1 cellular context compared by ENCODE assay signal in genomic region chr1:18583326-18583941, GRCh38.
TF ChIP-seq lines count a peak whose summit lies in the region.

No MANE protein-coding gene starts in this region.

TF ChIP-seq in GM23338, 12 proteins besides CTCF, POLR2A, EP300 and RAD21 (continued from another document):
- TF ChIP-seq, protein P1, sequence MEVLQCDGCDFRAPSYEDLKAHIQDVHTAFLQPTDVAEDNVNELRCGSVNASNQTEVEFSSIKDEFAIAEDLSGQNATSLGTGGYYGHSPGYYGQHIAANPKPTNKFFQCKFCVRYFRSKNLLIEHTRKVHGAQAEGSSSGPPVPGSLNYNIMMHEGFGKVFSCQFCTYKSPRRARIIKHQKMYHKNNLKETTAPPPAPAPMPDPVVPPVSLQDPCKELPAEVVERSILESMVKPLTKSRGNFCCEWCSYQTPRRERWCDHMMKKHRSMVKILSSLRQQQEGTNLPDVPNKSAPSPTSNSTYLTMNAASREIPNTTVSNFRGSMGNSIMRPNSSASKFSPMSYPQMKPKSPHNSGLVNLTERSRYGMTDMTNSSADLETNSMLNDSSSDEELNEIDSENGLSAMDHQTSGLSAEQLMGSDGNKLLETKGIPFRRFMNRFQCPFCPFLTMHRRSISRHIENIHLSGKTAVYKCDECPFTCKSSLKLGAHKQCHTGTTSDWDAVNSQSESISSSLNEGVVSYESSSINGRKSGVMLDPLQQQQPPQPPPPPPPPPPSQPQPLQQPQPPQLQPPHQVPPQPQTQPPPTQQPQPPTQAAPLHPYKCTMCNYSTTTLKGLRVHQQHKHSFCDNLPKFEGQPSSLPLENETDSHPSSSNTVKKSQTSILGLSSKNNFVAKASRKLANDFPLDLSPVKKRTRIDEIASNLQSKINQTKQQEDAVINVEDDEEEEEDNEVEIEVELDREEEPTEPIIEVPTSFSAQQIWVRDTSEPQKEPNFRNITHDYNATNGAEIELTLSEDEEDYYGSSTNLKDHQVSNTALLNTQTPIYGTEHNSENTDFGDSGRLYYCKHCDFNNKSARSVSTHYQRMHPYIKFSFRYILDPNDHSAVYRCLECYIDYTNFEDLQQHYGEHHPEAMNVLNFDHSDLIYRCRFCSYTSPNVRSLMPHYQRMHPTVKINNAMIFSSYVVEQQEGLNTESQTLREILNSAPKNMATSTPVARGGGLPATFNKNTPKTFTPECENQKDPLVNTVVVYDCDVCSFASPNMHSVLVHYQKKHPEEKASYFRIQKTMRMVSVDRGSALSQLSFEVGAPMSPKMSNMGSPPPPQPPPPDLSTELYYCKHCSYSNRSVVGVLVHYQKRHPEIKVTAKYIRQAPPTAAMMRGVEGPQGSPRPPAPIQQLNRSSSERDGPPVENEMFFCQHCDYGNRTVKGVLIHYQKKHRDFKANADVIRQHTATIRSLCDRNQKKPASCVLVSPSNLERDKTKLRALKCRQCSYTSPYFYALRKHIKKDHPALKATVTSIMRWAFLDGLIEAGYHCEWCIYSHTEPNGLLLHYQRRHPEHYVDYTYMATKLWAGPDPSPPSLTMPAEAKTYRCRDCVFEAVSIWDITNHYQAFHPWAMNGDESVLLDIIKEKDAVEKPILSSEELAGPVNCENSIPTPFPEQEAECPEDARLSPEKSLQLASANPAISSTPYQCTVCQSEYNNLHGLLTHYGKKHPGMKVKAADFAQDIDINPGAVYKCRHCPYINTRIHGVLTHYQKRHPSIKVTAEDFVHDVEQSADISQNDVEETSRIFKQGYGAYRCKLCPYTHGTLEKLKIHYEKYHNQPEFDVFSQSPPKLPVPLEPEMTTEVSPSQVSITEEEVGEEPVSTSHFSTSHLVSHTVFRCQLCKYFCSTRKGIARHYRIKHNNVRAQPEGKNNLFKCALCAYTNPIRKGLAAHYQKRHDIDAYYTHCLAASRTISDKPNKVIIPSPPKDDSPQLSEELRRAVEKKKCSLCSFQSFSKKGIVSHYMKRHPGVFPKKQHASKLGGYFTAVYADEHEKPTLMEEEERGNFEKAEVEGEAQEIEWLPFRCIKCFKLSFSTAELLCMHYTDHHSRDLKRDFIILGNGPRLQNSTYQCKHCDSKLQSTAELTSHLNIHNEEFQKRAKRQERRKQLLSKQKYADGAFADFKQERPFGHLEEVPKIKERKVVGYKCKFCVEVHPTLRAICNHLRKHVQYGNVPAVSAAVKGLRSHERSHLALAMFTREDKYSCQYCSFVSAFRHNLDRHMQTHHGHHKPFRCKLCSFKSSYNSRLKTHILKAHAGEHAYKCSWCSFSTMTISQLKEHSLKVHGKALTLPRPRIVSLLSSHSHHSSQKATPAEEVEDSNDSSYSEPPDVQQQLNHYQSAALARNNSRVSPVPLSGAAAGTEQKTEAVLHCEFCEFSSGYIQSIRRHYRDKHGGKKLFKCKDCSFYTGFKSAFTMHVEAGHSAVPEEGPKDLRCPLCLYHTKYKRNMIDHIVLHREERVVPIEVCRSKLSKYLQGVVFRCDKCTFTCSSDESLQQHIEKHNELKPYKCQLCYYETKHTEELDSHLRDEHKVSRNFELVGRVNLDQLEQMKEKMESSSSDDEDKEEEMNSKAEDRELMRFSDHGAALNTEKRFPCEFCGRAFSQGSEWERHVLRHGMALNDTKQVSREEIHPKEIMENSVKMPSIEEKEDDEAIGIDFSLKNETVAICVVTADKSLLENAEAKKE (CRISPR knock-in tag; IDR thresholded peaks at IDR 0.05) = no peak
- TF ChIP-seq JUNB (IDR thresholded peaks at IDR 0.05; ENCODE audit: unreplicated experiment) = no peak
- no peak for TF ChIP-seq STAT1 (IDR thresholded peaks at IDR 0.05; ENCODE audit: unreplicated experiment)
- no peak for TF ChIP-seq NANOG (IDR thresholded peaks at IDR 0.05; ENCODE audit: borderline replicate concordance)
- TF ChIP-seq ZNF114 (CRISPR knock-in tag; IDR thresholded peaks at IDR 0.05) = no peak
- TF ChIP-seq EZH2 (IDR thresholded peaks at IDR 0.05; ENCODE audit: low read depth, unreplicated experiment) = no peak
- no peak for TF ChIP-seq POLR2AphosphoS5 (IDR thresholded peaks at IDR 0.05; ENCODE audit: low read depth)
- TF ChIP-seq REST (IDR thresholded peaks at IDR 0.05; ENCODE audit: unreplicated experiment) = no peak
